In genomic region chr12:89707623-89707991, GRCh38 we compare ENCODE assay signal across 8 cellular contexts. TPM values are rescaled to one million over a fixed set of nuclear protein-coding genes. Genes with fewer than 3 reads are reported as not detected.
DNase-seq lines count a peak whose midpoint lies in the region; ATAC-seq and TF ChIP-seq lines count a peak whose summit lies in the region.

No MANE protein-coding gene starts in this region.

- peak overlapping the region; percentile 15 for H2AK5ac ChIP-seq in trophoblast cell (ENCODE audit: low read length)

- peak overlapping the region; percentile 56 for H3K18ac ChIP-seq in trophoblast cell (ENCODE audit: low read length)

- intact Hi-C loops in head of caudate nucleus (cut with DNase I): loop anchor here (5.0 kb wide), 1 partner anchor 160 kb away; no protein-coding TSS in a partner anchor

- peak overlapping the region; percentile 88 for H2BK5ac ChIP-seq in trophoblast cell (ENCODE audit: low read depth, low read length, poor library complexity)

- H3K9me3 ChIP-seq in MM.1S (replicated peaks; ENCODE audit: insufficient read depth, low read length): no peaks in the 10 kb centered on the region
- no peaks in the 10 kb centered on the region for H3K9me3 ChIP-seq in trophoblast cell (ENCODE audit: insufficient read depth, low read depth, low read length)

- H4K12ac ChIP-seq in trophoblast cell (ENCODE audit: low read depth, low read length): no peak overlapping the region

- no peaks in the 10 kb centered on the region for H3K36me3 ChIP-seq in MM.1S (replicated peaks; ENCODE audit: insufficient read depth, low read length)
- H3K36me3 ChIP-seq in trophoblast cell (ENCODE audit: control insufficient read depth in 1 of 2, insufficient read depth in 2 of 2, low read length in 2 of 2): no peaks in the 10 kb centered on the region

- peak overlapping the region; percentile 100 for H3K4ac ChIP-seq in trophoblast cell (ENCODE audit: low read depth, low read length)

- no peak for ATAC-seq in GM18520 (IDR thresholded peaks at IDR 0.05; ENCODE audit: unreplicated experiment)
- no peak for ATAC-seq in HG03108 (IDR thresholded peaks at IDR 0.05; ENCODE audit: unreplicated experiment)

- peak overlapping the region; percentile 68 for H2BK120ac ChIP-seq in trophoblast cell (ENCODE audit: insufficient read depth, low read length, poor library complexity)

- peaks cover 9% of the 10 kb centered on the region; the same call in 1 of the 2 replicates for H3K4me1 ChIP-seq in MM.1S (ENCODE audit: low read length)
- H3K4me1 ChIP-seq in trophoblast cell (ENCODE audit: control insufficient read depth in 1 of 2, insufficient read depth in 2 of 2, low read length in 2 of 2): no peaks in the 10 kb centered on the region

- H3K27me3 ChIP-seq in MM.1S (replicated peaks; ENCODE audit: insufficient read depth, low read length) (0 out of 2 replicates have a peak, but pooled peaks cover 4% of the 10 kb centered on the region), trophoblast cell (ENCODE audit: insufficient read depth, low read length) (no peaks in the 10 kb centered on the region)

- H2AFZ ChIP-seq in MM.1S (ENCODE audit: low read length) (peak overlapping the region; percentile 47; the same call in 1 of the 2 replicates), trophoblast cell (ENCODE audit: insufficient read depth, low read length, poor library complexity) (peak overlapping the region; percentile 47)

- peak overlapping the region; percentile 20 for H4K8ac ChIP-seq in trophoblast cell (ENCODE audit: low read depth, low read length)

- peak overlapping the region; percentile 85 for H3K4me2 ChIP-seq in MM.1S (ENCODE audit: low read depth, low read length)
- peak overlapping the region; percentile 81 for H3K4me2 ChIP-seq in trophoblast cell (ENCODE audit: low read length)

- WGBS in trophoblast cell (ENCODE audit: extremely low coverage, insufficient coverage, insufficient read length): no CpG with 5 or more reads among the region's 19 CpGs

- no peak for TF ChIP-seq CTCF in MM.1S (IDR thresholded peaks at IDR 0.05; ENCODE audit: low read length)

- peaks cover 56% of the 10 kb centered on the region for H3K79me2 ChIP-seq in MM.1S (ENCODE audit: low read length)
- peaks cover 24% of the 10 kb centered on the region for H3K79me2 ChIP-seq in trophoblast cell (ENCODE audit: control insufficient read depth, insufficient read depth, low read length, poor library complexity)

- H4K20me1 ChIP-seq in MM.1S (ENCODE audit: insufficient read depth, low read length): 0 out of 2 replicates have a peak, but pooled peaks cover 4% of the 10 kb centered on the region

- H4K91ac ChIP-seq in trophoblast cell (ENCODE audit: low read depth, low read length): peak overlapping the region; percentile 95

- H3K27ac ChIP-seq in MM.1S (ENCODE audit: low read length) (peak overlapping the region; percentile 72; the same call in 1 of the 2 replicates), trophoblast cell (ENCODE audit: low read depth, low read length) (peak overlapping the region; percentile 98)

- H3K9ac ChIP-seq in MM.1S (ENCODE audit: low read length): peak overlapping the region; percentile 76
- H3K9ac ChIP-seq in trophoblast cell (ENCODE audit: low read length): peak overlapping the region; percentile 88

- H3K9me2 ChIP-seq in MM.1S (replicated peaks; ENCODE audit: insufficient read depth, low read length): no peaks in the 10 kb centered on the region

- peak overlapping the region; percentile 94 for H3K14ac ChIP-seq in trophoblast cell (ENCODE audit: low read length)

- H3F3A ChIP-seq in MM.1S (ENCODE audit: insufficient read depth, low read length): 0 out of 2 replicates have a peak, but pooled peaks cover 3% of the 10 kb centered on the region

- DNase-seq in COLO668 (lab: John Stamatoyannopoulos, UW; ENCODE audit: unreplicated experiment): peak; percentile 45
- peak; percentile 10 for DNase-seq in MM.1S
- peak; percentile 5 for DNase-seq in activated gamma-delta T cell (lab: John Stamatoyannopoulos, UW)
- peak in 28 of 42 donors; percentile 1 to 51 (median 23) for DNase-seq in head of caudate nucleus
- DNase-seq in trophoblast cell: peak in 1 of 2 donors; percentile 30
- no peak for DNase-seq in NCI-H2029 (lab: John Stamatoyannopoulos, UW)

- H3K4me3 ChIP-seq in MM.1S (ENCODE audit: low read length) (peak overlapping the region; percentile 79), trophoblast cell (ENCODE audit: low read depth, low read length) (peak overlapping the region; percentile 95)

- H3K23ac ChIP-seq in trophoblast cell (ENCODE audit: low read length): no peak overlapping the region

- H3K79me1 ChIP-seq in trophoblast cell (ENCODE audit: low read length): peaks cover 25% of the 10 kb centered on the region

- H2BK12ac ChIP-seq in trophoblast cell (ENCODE audit: low read length): peak overlapping the region; percentile 40

RNA-seq across cellular contexts. Expression of gene ATP2B1, which starts 1.0 kb away (rescaled TPM):
- polyA plus RNA-seq in trophoblast cell (2013): 116 and 124 TPM in 2 replicates
